Comparison of ENCODE assay signal across 6 cellular contexts in genomic region chr12:50059440-50060119, GRCh38. TPM values are rescaled to one million over a fixed set of nuclear protein-coding genes. Genes with fewer than 3 reads are reported as not detected.
DNase-seq lines count a peak whose midpoint lies in the region; FAIRE-seq and TF ChIP-seq lines count a peak whose summit lies in the region.

No MANE protein-coding gene starts in this region.

- FAIRE-seq in GM19239 (lab: Jason Lieb, UNC), result no peak

- peak overlapping the region; percentile 11 for H3K4me3 Mint-ChIP-seq in osteocyte (ENCODE audit: unreplicated experiment)

- no peak for TF ChIP-seq CTCF in osteocyte (IDR thresholded peaks at IDR 0.05)

- peak; percentile 21 for DNase-seq in HCEC 1CT
- DNase-seq in activated CD8-positive, alpha-beta memory T cell treated with anti-CD3 and anti-CD28 coated beads for 4 hours (ENCODE audit: low read depth in 2 of 2), result peak; percentile 52 to 53
- DNase-seq in osteocyte (ENCODE audit: extremely low spot score, unreplicated experiment), result no peak
- no peak for DNase-seq in NCI-H774 (lab: John Stamatoyannopoulos, UW)
- DNase-seq in GM19239 (ENCODE audit: insufficient read length, low spot score), result no peak
- DNase-seq in NCI-H1105 (lab: John Stamatoyannopoulos, UW), result no peak

- H3K27ac Mint-ChIP-seq in osteocyte (ENCODE audit: unreplicated experiment), result no peak overlapping the region

- H3K36me3 Mint-ChIP-seq in osteocyte (ENCODE audit: unreplicated experiment), result no peaks in the 10 kb centered on the region

- H3K4me1 Mint-ChIP-seq in osteocyte (ENCODE audit: unreplicated experiment), result peaks cover 20% of the 10 kb centered on the region

- no peaks in the 10 kb centered on the region for H3K9me3 Mint-ChIP-seq in osteocyte (ENCODE audit: unreplicated experiment)

- H3K27me3 Mint-ChIP-seq in osteocyte (ENCODE audit: unreplicated experiment), result peaks cover 12% of the 10 kb centered on the region

RNA-seq across cellular contexts. Expression of gene ASIC1, which starts 2.2 kb away (rescaled TPM):
- 2.1 and 3.0 TPM in 2 replicates for total RNA-seq in osteocyte

RNA-seq across cellular contexts. Expression of gene SMARCD1, which starts 25.6 kb away (rescaled TPM):
- total RNA-seq in osteocyte, result 61.4 and 66.7 TPM in 2 replicates

RNA-seq across cellular contexts. Expression of gene RACGAP1, which starts 34.3 kb away (rescaled TPM):
- 25.9 and 28.3 TPM in 2 replicates for total RNA-seq in osteocyte

RNA-seq across cellular contexts. Expression of gene GPD1, which starts 44.2 kb away (rescaled TPM):
- total RNA-seq in osteocyte, result 0.43 TPM in 1 of 2 replicates, not detected in the other

RNA-seq across cellular contexts. Expression of gene COX14, which starts 52.5 kb away (rescaled TPM):
- total RNA-seq in osteocyte, result 41.5 and 54.9 TPM in 2 replicates

Comparison
In these comparisons a context has a peak if more than half of its experiments do, and no peak if none do; other contexts are left out.
1. DNase-seq: peak in HCEC 1CT (single experiment) and activated CD8-positive, alpha-beta memory T cell treated with anti-CD3 and anti-CD28 coated beads for 4 hours (2 of 2); none in osteocyte (single experiment), NCI-H774 (single experiment), GM19239 (single experiment) and NCI-H1105 (single experiment).